In the genomic region with DNA sequence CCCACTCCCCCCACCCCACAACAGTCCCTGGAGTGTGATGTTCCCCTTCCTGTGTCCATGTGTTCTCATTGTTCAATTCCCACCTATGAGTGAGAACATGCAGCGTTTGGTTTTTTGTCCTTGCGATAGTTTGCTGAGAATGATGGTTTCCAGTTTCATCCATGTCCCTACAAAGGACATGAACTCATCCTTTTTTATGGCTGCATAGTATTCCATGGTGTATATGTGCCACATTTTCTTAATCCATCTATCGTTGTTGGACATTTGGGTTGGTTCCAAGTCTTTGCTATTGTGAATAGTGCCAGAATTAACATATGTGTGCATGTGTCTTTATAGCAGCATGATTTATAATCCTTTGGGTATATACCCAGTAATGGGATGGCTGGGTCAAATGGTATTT, we compare ENCODE assay signal across 2 cellular contexts. TPM values are rescaled to one million over a fixed set of nuclear protein-coding genes. Genes with fewer than 3 reads are reported as not detected.
"Had no signal": no experiment of that assay in that cellular context is flagged by ENCODE, and none has a peak within 500 bp of the region (broad histone marks: within the 10 kb centered on the region; RNA-seq: fewer than 3 reads in every experiment).

No MANE protein-coding gene starts in this region.

RNA-seq across cellular contexts. Expression of a gene that starts 39.8 kb away (rescaled TPM):
- total RNA-seq: epithelial cell of proximal tubule, esophagus mucosa had no signal
